ENCODE assay signal across 9 cellular contexts in genomic region chr10:71765176-71765906, GRCh38.
DNase-seq lines count a peak whose midpoint lies in the region; ATAC-seq and TF ChIP-seq lines count a peak whose summit lies in the region.
"Had no signal": no experiment of that assay in that cellular context is flagged by ENCODE, and none has a peak within 500 bp of the region (broad histone marks: within the 10 kb centered on the region; RNA-seq: fewer than 3 reads in every experiment).

No MANE protein-coding gene starts in this region.

- H3K27ac Mint-ChIP-seq in nephron progenitor cell, result peak overlapping the region; percentile 85

- H3K36me3 Mint-ChIP-seq in nephron progenitor cell (ENCODE audit: low read depth), result no peaks in the 10 kb centered on the region

- TF ChIP-seq POLR2A in NB4 (IDR thresholded peaks at IDR 0.05; ENCODE audit: extremely low read depth, insufficient read length), result no peak

- H3K27ac ChIP-seq in epithelial cell of prostate (peak overlapping the region; percentile 93), WERI-Rb-1 (no peak overlapping the region)

- no peaks in the 10 kb centered on the region for H3K9me3 ChIP-seq in WERI-Rb-1 (ENCODE audit: severe bottlenecking)

- ATAC-seq in GM21825 (IDR thresholded peaks at IDR 0.05; ENCODE audit: unreplicated experiment), result no peak
- ATAC-seq in HG02763 (IDR thresholded peaks at IDR 0.05; ENCODE audit: unreplicated experiment), result no peak

- H3K27me3 ChIP-seq in WERI-Rb-1 (ENCODE audit: insufficient read depth, low read depth, severe bottlenecking), result no peaks in the 10 kb centered on the region

- H3K4me3 ChIP-seq in AG10803 (ENCODE audit: low read length) (no peak overlapping the region), NB4 (ENCODE audit: low read depth, low read length) (no peak overlapping the region), WERI-Rb-1 (ENCODE audit: low read depth, low read length) (no peak overlapping the region)

- peaks cover 35% of the 10 kb centered on the region for H3K4me1 Mint-ChIP-seq in nephron progenitor cell

- no peaks in the 10 kb centered on the region for H3K9me3 Mint-ChIP-seq in nephron progenitor cell

- H3K27me3 Mint-ChIP-seq in nephron progenitor cell (ENCODE audit: low read depth, poor library complexity), result peaks cover 11% of the 10 kb centered on the region

- no peak overlapping the region for H3K4me3 Mint-ChIP-seq in nephron progenitor cell

- TF ChIP-seq CTCF in AG10803 (conservative IDR thresholded peaks at IDR 0.05; ENCODE audit: low read length), result no peak
- no peak for TF ChIP-seq CTCF in NB4 (IDR thresholded peaks at IDR 0.05; ENCODE audit: low read depth, low read length)
- TF ChIP-seq CTCF in nephron progenitor cell (IDR thresholded peaks at IDR 0.05), result no peak
- no peak for TF ChIP-seq CTCF in WERI-Rb-1 (IDR thresholded peaks at IDR 0.05; ENCODE audit: low read depth, low read length)

- DNase-seq in AG10803 (ENCODE audit: low read depth) (peak; percentile 79), NB4 (ENCODE audit: low read depth) (peak; percentile 94), epithelial cell of prostate (ENCODE audit: low read depth, low spot score) (no peak), nephron progenitor cell (no peak), NCI-H2107 (lab: John Stamatoyannopoulos, UW) (no peak), WERI-Rb-1 (no peak)
- DNase-seq: DMS53 had no signal

- no peaks in the 10 kb centered on the region for H3K36me3 ChIP-seq in WERI-Rb-1

Comparison
In these comparisons a context has a peak if more than half of its experiments do, and no peak if none do; other contexts are left out.
1. DNase-seq: peak in AG10803 (single experiment) and NB4 (single experiment); none in epithelial cell of prostate (single experiment), nephron progenitor cell (single experiment), NCI-H2107 (single experiment) and WERI-Rb-1 (single experiment).